Comparison of ENCODE assay signal across 15 cellular contexts in genomic region chr7:130096243-130096827, GRCh38. TPM values are rescaled to one million over a fixed set of nuclear protein-coding genes. Genes with fewer than 3 reads are reported as not detected.
DNase-seq lines count a peak whose midpoint lies in the region; ATAC-seq and TF ChIP-seq lines count a peak whose summit lies in the region.
"Had no signal": no experiment of that assay in that cellular context is flagged by ENCODE, and none has a peak within 500 bp of the region (broad histone marks: within the 10 kb centered on the region; RNA-seq: fewer than 3 reads in every experiment).

No MANE protein-coding gene starts in this region.

- POLR2A ChIA-PET in MCF 10A (lab: Yijun Ruan, JAX) = interaction anchor here (0.7 to 2.0 kb wide), 3 partner anchors 8 to 26 kb away, joined by 3 to 6 read pairs (median 3); partner anchors contain the start of gene KLHDC10

- H3K27ac ChIP-seq in breast epithelium (peak overlapping the region in 1 of 2 donors; percentile 3), RWPE2 (ENCODE audit: poor library complexity, severe bottlenecking) (no peak overlapping the region), uterus (no peak overlapping the region)

- in situ Hi-C loops in ACHN (cut with HindIII; ENCODE audit: low pct_ligation_motif_present, low pct_unique_long_range_greater_than_20kb, low sequenced_read_pairs) = no loop called here

- H3K27ac Mint-ChIP-seq in MCF 10A (ENCODE audit: low read depth, unreplicated experiment) = no peak overlapping the region
- H3K27ac Mint-ChIP-seq: activated T-cell treated with anti-CD3 and anti-CD28 coated beads, Interleukin-2, amount 50 U/mL, for 72 hours had no signal

- no TSS peak for BruUV-seq in MCF 10A (replicated peaks; lab: Mats Ljungman, UMichigan)

- H3K36me3 ChIP-seq in breast epithelium (no peaks in the 10 kb centered on the region), RWPE2 (ENCODE audit: low read depth) (no peaks in the 10 kb centered on the region), uterus (no peaks in the 10 kb centered on the region)

- H3K9me3 ChIP-seq in breast epithelium (no peaks in the 10 kb centered on the region), RWPE2 (ENCODE audit: severe bottlenecking) (peaks cover 2% of the 10 kb centered on the region), uterus (no peaks in the 10 kb centered on the region)

- TF ChIP-seq CTCF in MCF 10A (IDR thresholded peaks at IDR 0.05; ENCODE audit: unreplicated experiment) (no peak), breast epithelium (IDR thresholded peaks at IDR 0.05) (no peak), RWPE2 (IDR thresholded peaks at IDR 0.05; ENCODE audit: poor library complexity, severe bottlenecking) (peak; percentile 43), uterus (IDR thresholded peaks at IDR 0.05) (peak in 3 of 4 experiments; percentile 13 to 25 (median 21))

- TF ChIP-seq POLR2A in breast epithelium (IDR thresholded peaks at IDR 0.05) (no peak), uterus (IDR thresholded peaks at IDR 0.05) (no peak)

- intact Hi-C loops in MCF 10A (cut with micrococcal nuclease) = no loop called here
- intact Hi-C loops in breast epithelium (cut with DNase I; ENCODE audit: low total_unique reads) = no loop called here
- intact Hi-C loops in uterus (cut with DNase I; ENCODE audit: low total_unique reads) = no loop called here

- H3K4me1 ChIP-seq in breast epithelium = no peaks in the 10 kb centered on the region
- no peaks in the 10 kb centered on the region for H3K4me1 ChIP-seq in RWPE2 (ENCODE audit: insufficient read depth, poor library complexity, severe bottlenecking)
- no peaks in the 10 kb centered on the region for H3K4me1 ChIP-seq in uterus

- DNase-seq in MCF 10A (ENCODE audit: unreplicated experiment) = peak; percentile 3
- DNase-seq in breast epithelium (ENCODE audit: low spot score in 2 of 2) = no peak
- DNase-seq in RWPE2 (ENCODE audit: low spot score) = no peak
- DNase-seq in hepatic stellate cell (ENCODE audit: low spot score) = peak; percentile 9
- DNase-seq in uterus = no peak
- DNase-seq in HuH-7.5 (ENCODE audit: low spot score) = no peak
- no peak for DNase-seq in EL
- DNase-seq in ACHN = no peak
- DNase-seq: activated T-cell treated with anti-CD3 and anti-CD28 coated beads, Interleukin-2, amount 50 U/mL, for 72 hours; AML-193; central memory CD4-positive, alpha-beta T cell; NCI-H2107 had no signal

- no peak overlapping the region for H3K4me3 Mint-ChIP-seq in MCF 10A (ENCODE audit: unreplicated experiment)
- H3K4me3 Mint-ChIP-seq: activated T-cell treated with anti-CD3 and anti-CD28 coated beads, Interleukin-2, amount 50 U/mL, for 72 hours had no signal

- peaks cover 6% of the 10 kb centered on the region for H3K36me3 Mint-ChIP-seq in MCF 10A (ENCODE audit: insufficient read depth, unreplicated experiment)

- H3K27me3 Mint-ChIP-seq in MCF 10A (ENCODE audit: insufficient read depth, unreplicated experiment) = no peaks in the 10 kb centered on the region

- H3K27me3 ChIP-seq in breast epithelium (no peaks in the 10 kb centered on the region), RWPE2 (ENCODE audit: insufficient read depth, poor library complexity, severe bottlenecking) (no peaks in the 10 kb centered on the region), uterus (no peaks in the 10 kb centered on the region)

- no peak for ATAC-seq in RWPE2 (ENCODE audit: low read depth)
- ATAC-seq: activated CD4-positive, CD25-positive, alpha-beta regulatory T cell treated with anti-CD3 and anti-CD28 coated beads, Interleukin-2, amount 50 U/mL, for 24 hours; activated T-cell treated with anti-CD3 and anti-CD28 coated beads, Interleukin-2, amount 50 U/mL, for 72 hours had no signal

- CTCF ChIA-PET in MCF 10A (lab: Yijun Ruan, JAX) = interaction anchor here (0.6 to 1.4 kb wide), 8 partner anchors 9 to 935 kb away, joined by 3 to 8 read pairs (median 4); no protein-coding TSS in a partner anchor

- no peaks in the 10 kb centered on the region for H3K9me3 Mint-ChIP-seq in MCF 10A (ENCODE audit: unreplicated experiment)
- H3K9me3 Mint-ChIP-seq: activated T-cell treated with anti-CD3 and anti-CD28 coated beads, Interleukin-2, amount 50 U/mL, for 72 hours had no signal

- H3K4me1 Mint-ChIP-seq in MCF 10A (ENCODE audit: insufficient read depth, unreplicated experiment) = peaks cover 6% of the 10 kb centered on the region

- H3K4me3 ChIP-seq in breast epithelium (no peak overlapping the region), RWPE2 (ENCODE audit: severe bottlenecking) (no peak overlapping the region), uterus (no peak overlapping the region)
- H3K4me3 ChIP-seq: lung, SK-N-MC had no signal

RNA-seq across cellular contexts. Expression of gene KLHDC10, which starts 26.0 kb away (rescaled TPM):
- total RNA-seq in MCF 10A (2022) (25.8 and 36.9 TPM in 2 replicates), breast epithelium (10 to 100 TPM; 23.3 to 28.0 (median 28.0) TPM), uterus (10 to 100 TPM in 3 of 4 donors, 1 to 10 TPM in 1; 8.8 to 58.5 (median 26.5) TPM)

RNA-seq across cellular contexts. Expression of gene ZC3HC1, which starts 45.2 kb away (rescaled TPM):
- 20.9 and 24.2 TPM in 2 replicates for total RNA-seq in MCF 10A (2022)
- 10 to 100 TPM in 1 of 3 donors, 1 to 10 TPM in 2; 8.8 to 18.9 (median 9.4) TPM for total RNA-seq in breast epithelium
- 10 to 100 TPM; 12.6 to 60.7 (median 17.2) TPM for total RNA-seq in uterus

Comparison
In these comparisons a context has a peak if more than half of its experiments do, and no peak if none do; other contexts are left out.
1. DNase-seq: peak in MCF 10A (single experiment) and hepatic stellate cell (single experiment); none in breast epithelium (0 of 2), RWPE2 (single experiment), uterus (0 of 2), HuH-7.5 (single experiment), EL (single experiment) and ACHN (single experiment).
2. CTCF ChIP-seq: peak in RWPE2 (single experiment) and uterus (3 of 4); none in MCF 10A (single experiment) and breast epithelium (0 of 3).